ENCODE assay signal across 14 cellular contexts in the genomic region with DNA sequence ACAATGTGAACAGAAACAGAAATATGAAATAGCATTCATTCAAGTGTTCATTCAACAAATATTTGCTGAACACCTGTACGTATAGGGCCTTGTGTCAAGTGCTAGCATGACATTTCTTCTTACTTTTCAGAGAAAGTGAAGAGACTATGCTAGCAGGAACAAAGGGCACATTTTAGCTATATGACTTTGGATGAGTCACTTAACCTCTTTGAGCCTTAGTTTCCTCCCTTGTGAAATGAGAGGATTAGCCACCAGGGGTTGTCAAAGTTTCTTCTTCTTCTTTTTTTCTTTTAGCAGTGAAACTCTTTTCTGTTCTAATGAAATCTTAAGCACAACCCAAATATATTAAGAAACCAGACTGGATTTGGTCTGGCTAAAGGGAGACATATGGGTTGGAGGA. TPM values are rescaled to one million over a fixed set of nuclear protein-coding genes. Genes with fewer than 3 reads are reported as not detected.
DNase-seq lines count a peak whose midpoint lies in the region; ATAC-seq and TF ChIP-seq lines count a peak whose summit lies in the region.
"Had no signal": no experiment of that assay in that cellular context is flagged by ENCODE, and none has a peak within 500 bp of the region (broad histone marks: within the 10 kb centered on the region; RNA-seq: fewer than 3 reads in every experiment).

No MANE protein-coding gene starts in this region.

- 95 to 100% methylated on average over 1 of the region's 1 CpG for WGBS in endodermal cell (ENCODE audit: insufficient coverage in 1 of 2, insufficient read length in 1 of 2), 2 experiments

- H3K4me3 Mint-ChIP-seq in Calu3 (ENCODE audit: low read depth, unreplicated experiment): no peak overlapping the region
- H3K4me3 Mint-ChIP-seq in endodermal cell: no peak overlapping the region
- H3K4me3 Mint-ChIP-seq in neural progenitor cell: no peak overlapping the region
- H3K4me3 Mint-ChIP-seq: activated CD4-positive, alpha-beta T cell treated with anti-CD3 and anti-CD28 coated beads for 36 hours; activated naive CD4-positive, alpha-beta T cell treated with anti-CD3 and anti-CD28 coated beads, Interleukin-2, amount 10 ng/mL, durations not matched to agents 7 days and 5 days had no signal

- H3K9ac ChIP-seq in endodermal cell (ENCODE audit: extremely low read depth, low read length, poor library complexity, severe bottlenecking) (no peak overlapping the region), neural progenitor cell (no peak overlapping the region)

- H3K9me3 Mint-ChIP-seq in Calu3 (ENCODE audit: low read depth, unreplicated experiment) (no peaks in the 10 kb centered on the region), endodermal cell (no peaks in the 10 kb centered on the region), neural progenitor cell (no peaks in the 10 kb centered on the region)

- H3K4me3 ChIP-seq in NB4 (ENCODE audit: low read depth, low read length) (no peak overlapping the region), endodermal cell (ENCODE audit: low read length) (no peak overlapping the region), neural progenitor cell (no peak overlapping the region)
- H3K4me3 ChIP-seq: SJCRH30 had no signal

- no peak for TF ChIP-seq POLR2A in NB4 (IDR thresholded peaks at IDR 0.05; ENCODE audit: extremely low read depth, insufficient read length)

- DNase-seq in Calu3 (peak; percentile 6), NB4 (ENCODE audit: low read depth) (peak; percentile 71), endodermal cell (no peak), neural progenitor cell (ENCODE audit: low spot score) (no peak)
- DNase-seq in activated naive CD4-positive, alpha-beta T cell treated with Interleukin-2 at 50 U/mL for 16 hours: no peak
- DNase-seq in activated CD4-positive, alpha-beta T cell treated with anti-CD3 and anti-CD28 coated beads for 4 hours: no peak
- DNase-seq: activated CD4-positive, alpha-beta T cell treated with anti-CD3 and anti-CD28 coated beads for 36 hours; activated naive CD4-positive, alpha-beta T cell treated with anti-CD3 and anti-CD28 coated beads, Interleukin-2, amount 10 ng/mL, durations not matched to agents 7 days and 5 days; kidney; stimulated activated naive CD8-positive, alpha-beta T cell treated with anti-CD3 and anti-CD28 coated beads, Interleukin-15, Interleukin-2, amounts not matched to agents 100 U/mL and 50 U/mL, for 24 hours had no signal

- H3K36me3 ChIP-seq in endodermal cell (ENCODE audit: control insufficient read depth, insufficient read depth, low read length) (no peaks in the 10 kb centered on the region), neural progenitor cell (no peaks in the 10 kb centered on the region)
- H3K36me3 ChIP-seq: neutrophil, SJCRH30 had no signal

- H2AFZ ChIP-seq in neural progenitor cell (replicated peaks): no peak overlapping the region

- H3K4me2 ChIP-seq in neural progenitor cell: peak overlapping the region; percentile 31

- H3K27me3 ChIP-seq in endodermal cell (ENCODE audit: control insufficient read depth, insufficient read depth, low read length, poor library complexity, severe bottlenecking) (no peaks in the 10 kb centered on the region), neural progenitor cell (no peaks in the 10 kb centered on the region)
- H3K27me3 ChIP-seq: neutrophil, SJCRH30 had no signal

- no peak overlapping the region for H3K27ac Mint-ChIP-seq in Calu3 (ENCODE audit: unreplicated experiment)
- no peak overlapping the region for H3K27ac Mint-ChIP-seq in endodermal cell
- H3K27ac Mint-ChIP-seq in neural progenitor cell: no peak overlapping the region
- H3K27ac Mint-ChIP-seq: activated CD4-positive, alpha-beta T cell treated with anti-CD3 and anti-CD28 coated beads for 36 hours; activated naive CD4-positive, alpha-beta T cell treated with anti-CD3 and anti-CD28 coated beads, Interleukin-2, amount 10 ng/mL, durations not matched to agents 7 days and 5 days had no signal

- H4K20me1 ChIP-seq in neural progenitor cell (ENCODE audit: low read depth): peaks cover 24% of the 10 kb centered on the region

- H3K79me2 ChIP-seq in neural progenitor cell (ENCODE audit: low read depth): peaks cover 98% of the 10 kb centered on the region

- H3K27ac ChIP-seq in endodermal cell (ENCODE audit: low read depth, low read length): no peak overlapping the region
- peak overlapping the region; percentile 23 for H3K27ac ChIP-seq in neural progenitor cell
- H3K27ac ChIP-seq: neutrophil, SJCRH30 had no signal

- H3K9me3 ChIP-seq in endodermal cell (ENCODE audit: control insufficient read depth, low read length): no peaks in the 10 kb centered on the region
- no peaks in the 10 kb centered on the region for H3K9me3 ChIP-seq in neural progenitor cell (ENCODE audit: low read depth)
- H3K9me3 ChIP-seq: neutrophil, SJCRH30 had no signal

- peak; percentile 25 for TF ChIP-seq CTCF in Calu3 (IDR thresholded peaks at IDR 0.05; ENCODE audit: unreplicated experiment)
- peak; percentile 29 for TF ChIP-seq CTCF in NB4 (IDR thresholded peaks at IDR 0.05; ENCODE audit: low read depth, low read length)
- peak; percentile 44 for TF ChIP-seq CTCF in endodermal cell (conservative IDR thresholded peaks at IDR 0.05)
- TF ChIP-seq CTCF in neural progenitor cell (IDR thresholded peaks at IDR 0.05): peak; percentile 27

- H3K36me3 Mint-ChIP-seq in Calu3 (ENCODE audit: insufficient read depth, unreplicated experiment) (no peaks in the 10 kb centered on the region), endodermal cell (ENCODE audit: low read depth) (no peaks in the 10 kb centered on the region), neural progenitor cell (peaks cover 16% of the 10 kb centered on the region)
- H3K36me3 Mint-ChIP-seq: activated naive CD4-positive, alpha-beta T cell treated with anti-CD3 and anti-CD28 coated beads, Interleukin-2, amount 10 ng/mL, durations not matched to agents 7 days and 5 days had no signal

- CTCF ChIA-PET in Calu3 (lab: Charles Lee): interaction anchor here (0.7 to 1.0 kb wide), 2 partner anchors 18 to 196 kb away, joined by 3 read pairs; no protein-coding TSS in a partner anchor

- ATAC-seq in HG02798 (IDR thresholded peaks at IDR 0.05; ENCODE audit: poor library complexity, unreplicated experiment) (no peak), HG03520 (IDR thresholded peaks at IDR 0.05; ENCODE audit: unreplicated experiment) (no peak)
- ATAC-seq: activated CD4-positive, alpha-beta T cell treated with anti-CD3 and anti-CD28 coated beads for 36 hours; stimulated activated naive CD8-positive, alpha-beta T cell treated with anti-CD3 and anti-CD28 coated beads, Interleukin-15, Interleukin-2, amounts not matched to agents 100 U/mL and 50 U/mL, for 24 hours had no signal

- BruUV-seq in Calu3 (replicated peaks; lab: Mats Ljungman, UMichigan): no TSS peak

- H3K27me3 Mint-ChIP-seq in Calu3 (ENCODE audit: unreplicated experiment) (no peaks in the 10 kb centered on the region), endodermal cell (ENCODE audit: insufficient read depth) (no peaks in the 10 kb centered on the region), neural progenitor cell (ENCODE audit: insufficient read depth, low read depth) (no peaks in the 10 kb centered on the region)
- H3K27me3 Mint-ChIP-seq: activated CD4-positive, alpha-beta T cell treated with anti-CD3 and anti-CD28 coated beads for 36 hours; activated naive CD4-positive, alpha-beta T cell treated with anti-CD3 and anti-CD28 coated beads, Interleukin-2, amount 10 ng/mL, durations not matched to agents 7 days and 5 days had no signal

- H3K4me1 Mint-ChIP-seq in Calu3 (ENCODE audit: low read depth, unreplicated experiment): peaks cover 20% of the 10 kb centered on the region
- no peaks in the 10 kb centered on the region for H3K4me1 Mint-ChIP-seq in endodermal cell
- peaks cover 18% of the 10 kb centered on the region for H3K4me1 Mint-ChIP-seq in neural progenitor cell
- H3K4me1 Mint-ChIP-seq: activated CD4-positive, alpha-beta T cell treated with anti-CD3 and anti-CD28 coated beads for 36 hours; activated naive CD4-positive, alpha-beta T cell treated with anti-CD3 and anti-CD28 coated beads, Interleukin-2, amount 10 ng/mL, durations not matched to agents 7 days and 5 days had no signal

- H3F3A ChIP-seq in neural progenitor cell (ENCODE audit: low read depth): peaks cover 6% of the 10 kb centered on the region

- H3K4me1 ChIP-seq in endodermal cell (ENCODE audit: control insufficient read depth, insufficient read depth, low read length): no peaks in the 10 kb centered on the region
- peaks cover 45% of the 10 kb centered on the region for H3K4me1 ChIP-seq in neural progenitor cell

- intact Hi-C loops in Calu3 (cut with micrococcal nuclease; ENCODE audit: unreplicated experiment): no loop called here

RNA-seq across cellular contexts. Expression of a gene that starts 53.1 kb away (rescaled TPM):
- total RNA-seq in Calu3 (2022): 8.4 and 9.1 TPM in 2 replicates
- 10 to 100 TPM; 18.6 to 20.5 TPM for total RNA-seq in endodermal cell
- polyA plus RNA-seq in endodermal cell (2013, experiment 1 of 2): 28.1 TPM
- polyA plus RNA-seq in endodermal cell (2013, experiment 2 of 2): 27.9 TPM
- 27.7 and 41.1 TPM in 2 replicates for total RNA-seq in neural progenitor cell (ENCODE audit: low replicate concordance)
- total RNA-seq: activated CD4-positive, alpha-beta T cell treated with anti-CD3 and anti-CD28 coated beads for 36 hours had no signal

Comparison
In these comparisons a context has a peak if more than half of its experiments do, and no peak if none do; other contexts are left out.
1. DNase-seq: peak in Calu3 (single experiment) and NB4 (single experiment); none in endodermal cell (single experiment), neural progenitor cell (single experiment), activated naive CD4-positive, alpha-beta T cell treated with Interleukin-2 at 50 U/mL for 16 hours (single experiment) and activated CD4-positive, alpha-beta T cell treated with anti-CD3 and anti-CD28 coated beads for 4 hours (0 of 2).
2. Peak in every context shown above with its lines, with median percentiles within 50 percentile points of each other: CTCF ChIP-seq.